ENCODE assay signal across 12 cellular contexts in the genomic region with DNA sequence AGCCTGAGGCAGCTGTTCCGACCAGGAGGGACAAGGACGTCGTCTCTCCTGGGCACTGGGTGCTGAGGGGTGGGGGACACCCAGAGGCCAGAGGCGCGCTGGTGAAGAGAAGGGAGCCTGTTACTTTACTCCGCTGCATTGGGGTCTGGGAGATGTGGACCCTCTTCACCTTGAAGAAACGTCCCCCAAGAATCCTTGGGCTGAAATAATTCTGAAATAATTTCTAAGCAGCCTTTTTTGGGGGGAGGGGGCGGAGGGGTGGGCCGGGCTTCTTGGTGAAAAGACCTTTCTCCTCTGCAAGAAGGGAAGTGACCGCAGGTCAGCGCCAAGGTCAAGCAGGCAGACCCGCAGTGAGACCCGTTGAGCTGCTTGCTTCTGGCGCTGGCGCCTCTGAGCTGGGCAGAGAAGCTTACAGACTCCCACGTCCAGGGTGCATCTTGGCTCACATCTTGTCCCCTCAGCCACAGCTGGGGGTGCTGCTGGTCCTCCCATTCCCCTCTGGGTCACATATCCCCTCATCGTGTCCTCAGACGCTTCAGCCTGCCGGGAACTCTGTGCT. TPM values are rescaled to one million over a fixed set of nuclear protein-coding genes. Genes with fewer than 3 reads are reported as not detected.
A peak's percentile ranks its signal among the peaks of the same experiment; 100 is the strongest.
DNase-seq lines count a peak whose midpoint lies in the region; ATAC-seq and TF ChIP-seq lines count a peak whose summit lies in the region.
"Had no signal": no experiment of that assay in that cellular context is flagged by ENCODE, and none has a peak within 500 bp of the region (broad histone marks: within the 10 kb centered on the region; RNA-seq: fewer than 3 reads in every experiment).

No MANE protein-coding gene starts in this region.

- no peaks in the 10 kb centered on the region for H3K9me2 ChIP-seq in MM.1S (replicated peaks; ENCODE audit: insufficient read depth, low read length)

- ATAC-seq in HG03571 (IDR thresholded peaks at IDR 0.05; ENCODE audit: unreplicated experiment) (no peak), HG03097 (IDR thresholded peaks at IDR 0.05; ENCODE audit: low FRiP score, unreplicated experiment) (no peak), GM18873 (IDR thresholded peaks at IDR 0.05; ENCODE audit: low FRiP score, unreplicated experiment) (no peak)

- H3K27ac Mint-ChIP-seq in neural crest cell (ENCODE audit: unreplicated experiment), result no peak overlapping the region
- H3K27ac Mint-ChIP-seq: HFFc6 had no signal

- no peaks in the 10 kb centered on the region for H4K20me1 ChIP-seq in MM.1S (ENCODE audit: insufficient read depth, low read length)

- H3K9me3 ChIP-seq in BE2C, result no peaks in the 10 kb centered on the region
- no peaks in the 10 kb centered on the region for H3K9me3 ChIP-seq in MM.1S (replicated peaks; ENCODE audit: insufficient read depth, low read length)
- H3K9me3 ChIP-seq in ectodermal cell (ENCODE audit: control insufficient read depth, low read length), result no peaks in the 10 kb centered on the region

- H3K36me3 ChIP-seq in BE2C (no peaks in the 10 kb centered on the region), MM.1S (replicated peaks; ENCODE audit: insufficient read depth, low read length) (no peaks in the 10 kb centered on the region), ectodermal cell (ENCODE audit: control insufficient read depth, insufficient read depth, low read length) (no peaks in the 10 kb centered on the region)

- H3K9ac ChIP-seq in MM.1S (ENCODE audit: low read length), result no peak overlapping the region

- no peaks in the 10 kb centered on the region for H3K36me3 Mint-ChIP-seq in neural crest cell (ENCODE audit: low read depth)

- no peaks in the 10 kb centered on the region for H3K79me2 ChIP-seq in MM.1S (ENCODE audit: low read length)

- peaks cover 40% of the 10 kb centered on the region for H3K27me3 Mint-ChIP-seq in neural crest cell (ENCODE audit: low read depth)

- H3K9me3 Mint-ChIP-seq in neural crest cell, result no peaks in the 10 kb centered on the region
- H3K9me3 Mint-ChIP-seq: HFFc6 had no signal

- TF ChIP-seq CTCF in BE2C (IDR thresholded peaks at IDR 0.05; ENCODE audit: low read depth, low read length) (no peak), MM.1S (IDR thresholded peaks at IDR 0.05; ENCODE audit: low read length) (no peak), neural crest cell (conservative IDR thresholded peaks at IDR 0.05) (no peak)

- H3F3A ChIP-seq in MM.1S (ENCODE audit: insufficient read depth, low read length), result no peaks in the 10 kb centered on the region

- no peak overlapping the region for H2AFZ ChIP-seq in MM.1S (ENCODE audit: low read length)

- no peaks in the 10 kb centered on the region for H3K4me1 ChIP-seq in BE2C
- H3K4me1 ChIP-seq in MM.1S (ENCODE audit: low read length), result no peaks in the 10 kb centered on the region
- H3K4me1 ChIP-seq in ectodermal cell (ENCODE audit: control insufficient read depth, insufficient read depth, low read length), result no peaks in the 10 kb centered on the region

- WGBS in ectodermal cell, 2 experiments, result 22 to 23% methylated on average over 19 of the region's 19 CpGs

- DNase-seq in BE2C (peak; percentile 62), MM.1S (no peak), neural crest cell (ENCODE audit: low read depth, low spot score) (peak; percentile 23), NCI-H524 treated with DMSO at 0.1 percent for 48 hours (lab: John Stamatoyannopoulos, UW) (no peak)
- DNase-seq: activated naive CD4-positive, alpha-beta T cell treated with Interleukin-2 at 50 U/mL for 16 hours; HFFc6; stimulated activated CD4-positive, alpha-beta T cell treated with anti-CD3 and anti-CD28 coated beads, Interleukin-1b, Interleukin-23, amount 100 ng/mL, for 48 hours; T-helper 9 cell had no signal

- H3K27me3 ChIP-seq in BE2C, result peaks cover 8% of the 10 kb centered on the region
- H3K27me3 ChIP-seq in MM.1S (replicated peaks; ENCODE audit: insufficient read depth, low read length), result peaks cover 44% of the 10 kb centered on the region
- H3K27me3 ChIP-seq in ectodermal cell (ENCODE audit: control insufficient read depth, insufficient read depth, low read length, poor library complexity, severe bottlenecking), result peaks cover 38% of the 10 kb centered on the region

- H3K4me1 Mint-ChIP-seq in neural crest cell, result peaks cover 9% of the 10 kb centered on the region

- peak overlapping the region; percentile 75; the same call in 1 of the 2 replicates for H3K4me2 ChIP-seq in MM.1S (ENCODE audit: low read depth, low read length)

- peak overlapping the region; percentile 86 for H3K4me3 Mint-ChIP-seq in neural crest cell
- H3K4me3 Mint-ChIP-seq: HFFc6 had no signal

- H3K4me3 ChIP-seq in BE2C (ENCODE audit: low read depth, low read length) (peak overlapping the region; percentile 47), MM.1S (ENCODE audit: low read length) (no peak overlapping the region), ectodermal cell (ENCODE audit: insufficient read depth, low read depth, low read length) (peak overlapping the region; percentile 53)

- H3K27ac ChIP-seq in MM.1S (ENCODE audit: low read length) (no peak overlapping the region), ectodermal cell (ENCODE audit: insufficient read depth, low read depth, low read length, poor library complexity, severe bottlenecking) (no peak overlapping the region)

RNA-seq across cellular contexts. Expression of a gene that starts 1.1 kb away (rescaled TPM):
- polyA plus RNA-seq in BE2C (2012; ENCODE audit: insufficient read depth, insufficient read length, low read depth), result 1.5 TPM
- 10.9 TPM for polyA plus RNA-seq in ectodermal cell (2013, experiment 1 of 4)
- 16.8 TPM for polyA plus RNA-seq in ectodermal cell (2013, experiment 2 of 4)
- 10.9 TPM for polyA plus RNA-seq in ectodermal cell (2013, experiment 3 of 4)
- 12.6 TPM for polyA plus RNA-seq in ectodermal cell (2013, experiment 4 of 4)
- 3.1 and 3.6 TPM in 2 replicates for total RNA-seq in neural crest cell
- total RNA-seq: HFFc6 had no signal

RNA-seq across cellular contexts. Expression of a gene that starts 55.4 kb away (rescaled TPM):
- polyA plus RNA-seq in BE2C (2012; ENCODE audit: insufficient read depth, insufficient read length, low read depth), result 1.4 TPM
- 3.9 TPM for polyA plus RNA-seq in ectodermal cell (2013, experiment 1 of 4)
- 4.1 TPM for polyA plus RNA-seq in ectodermal cell (2013, experiment 2 of 4)
- polyA plus RNA-seq in ectodermal cell (2013, experiment 3 of 4), result 2.8 TPM
- 3.2 TPM for polyA plus RNA-seq in ectodermal cell (2013, experiment 4 of 4)
- 20.2 and 21.8 TPM in 2 replicates for total RNA-seq in neural crest cell

Comparison
In these comparisons a context has a peak if more than half of its experiments do, and no peak if none do; other contexts are left out.
1. DNase-seq: peak in BE2C (single experiment) and neural crest cell (single experiment); none in MM.1S (single experiment) and NCI-H524 treated with DMSO at 0.1 percent for 48 hours (single experiment).